27 cellular contexts compared by ENCODE assay signal in genomic region chr6:54903884-54904283, GRCh38. TPM values are rescaled to one million over a fixed set of nuclear protein-coding genes. Genes with fewer than 3 reads are reported as not detected.
A peak's percentile ranks its signal among the peaks of the same experiment; 100 is the strongest.
DNase-seq lines count a peak whose midpoint lies in the region; ATAC-seq, FAIRE-seq and TF ChIP-seq lines count a peak whose summit lies in the region.
"Had no signal": no experiment of that assay in that cellular context is flagged by ENCODE, and none has a peak within 500 bp of the region (broad histone marks: within the 10 kb centered on the region; RNA-seq: fewer than 3 reads in every experiment).

No MANE protein-coding gene starts in this region.

- no peak overlapping the region for H2AK5ac ChIP-seq in IMR-90 (ENCODE audit: low read depth, low read length)

- H3K27me3 ChIP-seq in IMR-90 (ENCODE audit: control insufficient read depth, insufficient read depth, low read length) (no peaks in the 10 kb centered on the region), bronchial epithelial cell (ENCODE audit: control insufficient read depth, insufficient read depth, low read length) (no peaks in the 10 kb centered on the region), right atrium auricular region (no peaks in the 10 kb centered on the region)
- H3K27me3 ChIP-seq: BE2C; BLaER1 treated with 17β-estradiol and CSF1 and Interleukin-3, amounts not matched to agents 10 nM and 100 nM had no signal

- no peaks in the 10 kb centered on the region for H3K79me1 ChIP-seq in IMR-90 (ENCODE audit: low read depth in 1 of 2, low read length in 2 of 2)

- CTCF ChIA-PET in IMR-90 (lab: Yijun Ruan, JAX), result no interaction called here

- no peak overlapping the region for H3K56ac ChIP-seq in IMR-90 (ENCODE audit: extremely low read depth, insufficient read depth, low read length)

- no peak for FAIRE-seq in bronchial epithelial cell (lab: Jason Lieb, UNC)
- FAIRE-seq: A549, D721Med, G401.6, GM12892, H1 had no signal

- no peak overlapping the region for H3K4me3 ChIP-seq in IMR-90 (ENCODE audit: insufficient read depth, low read depth, low read length)
- no peak overlapping the region for H3K4me3 ChIP-seq in bronchial epithelial cell (ENCODE audit: low read depth, low read length)
- H3K4me3 ChIP-seq in right atrium auricular region, result no peak overlapping the region
- H3K4me3 ChIP-seq: A549; BLaER1 treated with 17β-estradiol and CSF1 and Interleukin-3, amounts not matched to agents 10 nM and 100 nM; GM23248 had no signal

- H3K9me1 ChIP-seq in IMR-90 (ENCODE audit: insufficient read depth, low read length), result 0 out of 2 replicates have a peak, but pooled peaks cover 3% of the 10 kb centered on the region

- H3K27ac ChIP-seq in IMR-90 (ENCODE audit: insufficient read depth, low read length), result no peak overlapping the region; the same call in 1 of the 2 replicates
- H3K27ac ChIP-seq in right atrium auricular region, result no peak overlapping the region
- H3K27ac ChIP-seq: A549; BLaER1 treated with 17β-estradiol and CSF1 and Interleukin-3, amounts not matched to agents 10 nM and 100 nM; GM23248 had no signal

- no TSS peak for BruUV-seq in IMR-90 (replicated peaks; lab: Mats Ljungman, UMichigan)

- no peaks in the 10 kb centered on the region for H4K20me1 ChIP-seq in IMR-90 (ENCODE audit: insufficient read depth, low read length)
- H4K20me1 ChIP-seq: BLaER1 treated with 17β-estradiol and CSF1 and Interleukin-3, amounts not matched to agents 10 nM and 100 nM had no signal

- H2AK9ac ChIP-seq in IMR-90 (replicated peaks; ENCODE audit: low read depth, low read length, poor library complexity), result no peak overlapping the region

- H4K5ac ChIP-seq in IMR-90 (ENCODE audit: low read depth, low read length), result no peak overlapping the region

- POLR2A ChIA-PET in IMR-90 (lab: Charles Lee; ENCODE audit: unreplicated experiment), result no interaction called here

- no peak overlapping the region for H3K4ac ChIP-seq in IMR-90 (ENCODE audit: low read depth, low read length)

- H3K9me3 ChIP-seq in IMR-90 (ENCODE audit: control insufficient read depth, insufficient read depth, low read length) (no peaks in the 10 kb centered on the region), right atrium auricular region (no peaks in the 10 kb centered on the region)
- H3K9me3 ChIP-seq: A549; BE2C; BLaER1 treated with 17β-estradiol and CSF1 and Interleukin-3, amounts not matched to agents 10 nM and 100 nM had no signal

- no peak overlapping the region for H4K91ac ChIP-seq in IMR-90 (ENCODE audit: insufficient read depth, low read depth, low read length)

- intact Hi-C loops in IMR-90 (cut with micrococcal nuclease), result no loop called here
- intact Hi-C loops in sciatic nerve (cut with DNase I), result no loop called here

- no peak overlapping the region for H2BK5ac ChIP-seq in IMR-90 (ENCODE audit: low read depth, low read length, poor library complexity, severe bottlenecking)

- 0 out of 2 replicates have a peak, but pooled peaks cover 3% of the 10 kb centered on the region for H3K4me1 ChIP-seq in IMR-90 (ENCODE audit: control insufficient read depth, insufficient read depth, low read length)
- no peaks in the 10 kb centered on the region for H3K4me1 ChIP-seq in right atrium auricular region
- H3K4me1 ChIP-seq: A549; BE2C; BLaER1 treated with 17β-estradiol and CSF1 and Interleukin-3, amounts not matched to agents 10 nM and 100 nM had no signal

- H4K8ac ChIP-seq in IMR-90 (ENCODE audit: low read depth in 2 of 2, low read length in 2 of 2), result no peak overlapping the region

- H2BK15ac ChIP-seq in IMR-90 (ENCODE audit: low read depth, low read length), result no peak overlapping the region

- no peak for TF ChIP-seq RAD21 in IMR-90 (IDR thresholded peaks at IDR 0.05; ENCODE audit: low read length)

- in situ Hi-C loops in IMR-90 (cut with MboI; ENCODE audit: low sequenced_read_pairs), result no loop called here

- TF ChIP-seq POLR2A in IMR-90 (IDR thresholded peaks at IDR 0.05; ENCODE audit: low read depth, low read length), result no peak

- no peak overlapping the region for H2AFZ ChIP-seq in IMR-90 (replicated peaks; ENCODE audit: low read length, poor library complexity)
- H2AFZ ChIP-seq: GM23248 had no signal

- no peak overlapping the region for H3K9ac ChIP-seq in IMR-90 (ENCODE audit: low read depth, low read length)
- H3K9ac ChIP-seq: BLaER1 treated with 17β-estradiol and CSF1 and Interleukin-3, amounts not matched to agents 10 nM and 100 nM; GM23248 had no signal

- H3K18ac ChIP-seq in IMR-90 (ENCODE audit: low read depth, low read length), result peak overlapping the region; percentile 75; the same call in 1 of the 2 replicates

- H3K23ac ChIP-seq in IMR-90 (ENCODE audit: low read depth, low read length), result peak overlapping the region; percentile 12; the same call in 1 of the 2 replicates

- H3K36me3 ChIP-seq in IMR-90 (ENCODE audit: control insufficient read depth, insufficient read depth, low read length), result no peaks in the 10 kb centered on the region
- H3K36me3 ChIP-seq in bronchial epithelial cell (ENCODE audit: control insufficient read depth, insufficient read depth, low read length), result no peaks in the 10 kb centered on the region
- no peaks in the 10 kb centered on the region for H3K36me3 ChIP-seq in right atrium auricular region
- H3K36me3 ChIP-seq: BE2C; BLaER1 treated with 17β-estradiol and CSF1 and Interleukin-3, amounts not matched to agents 10 nM and 100 nM had no signal

- dilution Hi-C loops in IMR-90 (cut with HindIII; ENCODE audit: low sequenced_read_pairs, unreplicated experiment), result no loop called here

- DNase-seq in ELR (ENCODE audit: low read depth) (peak; percentile 33), IMR-90 (peak; percentile 39), bronchial epithelial cell (ENCODE audit: low read depth) (peak; percentile 16), renal cortical epithelial cell (ENCODE audit: low read depth) (peak; percentile 16), sciatic nerve (ENCODE audit: low spot score) (no peak), right atrium auricular region (ENCODE audit: low spot score) (no peak)
- DNase-seq: 8988T; ACHN; AML-193; BE2C; CD4-positive, alpha-beta T cell; CD8-positive, alpha-beta memory T cell; DMS 273 treated with DMSO at 0.1 percent for 48 hours; DMS53; DMS79 treated with DMSO at 0.1 percent for 48 hours; GM23248; H7 had no signal

- no peak overlapping the region for H3K14ac ChIP-seq in IMR-90 (replicated peaks; ENCODE audit: low read depth, low read length)

- H2BK20ac ChIP-seq in IMR-90 (ENCODE audit: low read depth, low read length), result no peak overlapping the region

- TF ChIP-seq CTCF in IMR-90 (conservative IDR thresholded peaks at IDR 0.05; ENCODE audit: low read depth, low read length), result no peak
- no peak for TF ChIP-seq CTCF in bronchial epithelial cell (IDR thresholded peaks at IDR 0.05; ENCODE audit: insufficient read depth, low read length, severe bottlenecking)
- TF ChIP-seq CTCF in right atrium auricular region (IDR thresholded peaks at IDR 0.05), result no peak

- H3K4me2 ChIP-seq in IMR-90 (ENCODE audit: low read depth, low read length), result peak overlapping the region; percentile 76; the same call in 1 of the 2 replicates
- H3K4me2 ChIP-seq: A549; BLaER1 treated with 17β-estradiol and CSF1 and Interleukin-3, amounts not matched to agents 10 nM and 100 nM had no signal

- peak; percentile 64 for ATAC-seq in IMR-90 (ENCODE audit: low read depth)
- no peak for ATAC-seq in sciatic nerve
- no peak for ATAC-seq in HG03469 (IDR thresholded peaks at IDR 0.05; ENCODE audit: unreplicated experiment)
- ATAC-seq: A549, HCT116 had no signal

- H2BK120ac ChIP-seq in IMR-90 (ENCODE audit: low read depth, low read length), result no peak overlapping the region

TF ChIP-seq in IMR-90, 13 proteins besides CTCF, POLR2A, EP300 and RAD21:
- TF ChIP-seq CEBPB (IDR thresholded peaks at IDR 0.05; ENCODE audit: low read depth, low read length) (peak; percentile 63), RCOR1 (IDR thresholded peaks at IDR 0.05; ENCODE audit: insufficient replicate concordance, low read length) (no peak)
TF ChIP-seq in IMR-90: peak in this region for 1.

RNA-seq across cellular contexts. Expression of gene FAM83B, which starts 57.3 kb away (rescaled TPM):
- total RNA-seq in IMR-90 (2012; rRNA removed) (under 0.01 and 0.18 TPM in 2 replicates), bronchial epithelial cell (39.9 and 40.3 TPM in 2 replicates), renal cortical epithelial cell (13.5 and 17.2 TPM in 2 replicates), sciatic nerve (not detected), right atrium auricular region (10 to 100 TPM in 1 of 2 donors, 1 to 10 TPM in 1; 8.9 to 19.6 TPM)
- polyA plus RNA-seq in IMR-90 (2012; rRNA removed), result 0.02 TPM in 1 of 2 replicates, not detected in the other
- not detected in 2 replicates for polyA plus RNA-seq in IMR-90 (2012; cell fraction: cytosol; rRNA removed)
- 0.02 TPM in 1 of 2 replicates, not detected in the other for polyA plus RNA-seq in IMR-90 (2012; cell fraction: nucleus; rRNA removed; ENCODE audit: low replicate concordance)
- total RNA-seq: CD4-positive, alpha-beta T cell; CD8-positive, alpha-beta memory T cell; Daoy; GM23248 had no signal
- polyA plus RNA-seq: CD14-positive monocyte; CD8-positive, alpha-beta memory T cell; GM23248 had no signal

Comparison
In these comparisons a context has a peak if more than half of its experiments do, and no peak if none do; other contexts are left out.
1. DNase-seq: peak in ELR (single experiment), IMR-90 (single experiment), bronchial epithelial cell (single experiment) and renal cortical epithelial cell (single experiment); none in sciatic nerve (single experiment) and right atrium auricular region (single experiment).